Comparison of ENCODE assay signal across 27 cellular contexts in genomic region chr11:75107187-75107586, GRCh38. TPM values are rescaled to one million over a fixed set of nuclear protein-coding genes. Genes with fewer than 3 reads are reported as not detected.
A peak's percentile ranks its signal among the peaks of the same experiment; 100 is the strongest.
DNase-seq lines count a peak whose midpoint lies in the region; ATAC-seq, FAIRE-seq and TF ChIP-seq lines count a peak whose summit lies in the region.
"Had no signal": no experiment of that assay in that cellular context is flagged by ENCODE, and none has a peak within 500 bp of the region (broad histone marks: within the 10 kb centered on the region; RNA-seq: fewer than 3 reads in every experiment).

No MANE protein-coding gene starts in this region.

- H3K36me3 ChIP-seq in bronchial epithelial cell (ENCODE audit: control insufficient read depth, insufficient read depth, low read length) (no peaks in the 10 kb centered on the region), mesodermal cell (ENCODE audit: control insufficient read depth, insufficient read depth, low read length) (no peaks in the 10 kb centered on the region), smooth muscle cell (ENCODE audit: low read depth) (no peaks in the 10 kb centered on the region)
- H3K36me3 ChIP-seq: cardiac muscle cell, upper lobe of right lung had no signal

- no peaks in the 10 kb centered on the region for H4K20me1 ChIP-seq in smooth muscle cell (ENCODE audit: low read depth)

- H3F3A ChIP-seq in smooth muscle cell (ENCODE audit: low read depth), result no peaks in the 10 kb centered on the region

- TF ChIP-seq CTCF in bronchial epithelial cell (IDR thresholded peaks at IDR 0.05; ENCODE audit: insufficient read depth, low read length, severe bottlenecking) (no peak), smooth muscle cell (IDR thresholded peaks at IDR 0.05; ENCODE audit: borderline replicate concordance, insufficient read depth, poor library complexity, severe bottlenecking) (no peak)

- no peak overlapping the region for H3K4me3 ChIP-seq in bronchial epithelial cell (ENCODE audit: low read depth, low read length)
- H3K4me3 ChIP-seq in mesodermal cell (ENCODE audit: extremely low read depth, insufficient read depth, low read length, poor library complexity, severe bottlenecking), result no peak overlapping the region
- H3K4me3 ChIP-seq in smooth muscle cell, result no peak overlapping the region
- H3K4me3 ChIP-seq: cardiac muscle cell, upper lobe of right lung had no signal

- H3K27ac ChIP-seq in mesodermal cell (ENCODE audit: low read depth, low read length, severe bottlenecking) (peak overlapping the region; percentile 55), smooth muscle cell (ENCODE audit: low read depth) (no peak overlapping the region)
- H3K27ac ChIP-seq: cardiac muscle cell, upper lobe of right lung had no signal

- H3K9ac ChIP-seq in smooth muscle cell (ENCODE audit: low read depth), result no peak overlapping the region

- no peak overlapping the region for H3K4me2 ChIP-seq in smooth muscle cell

- H3K9me3 ChIP-seq in mesodermal cell (ENCODE audit: control insufficient read depth, low read length) (no peaks in the 10 kb centered on the region), smooth muscle cell (replicated peaks; ENCODE audit: low read depth) (no peaks in the 10 kb centered on the region)
- H3K9me3 ChIP-seq: upper lobe of right lung had no signal

- H3K79me2 ChIP-seq in smooth muscle cell (ENCODE audit: low read depth), result no peaks in the 10 kb centered on the region

- peak; percentile 74 for DNase-seq in ELR (ENCODE audit: low read depth)
- peak; percentile 18 for DNase-seq in NCI-H226
- peak; percentile 8 for DNase-seq in bronchial epithelial cell (ENCODE audit: low read depth)
- DNase-seq in smooth muscle cell (lab: John Stamatoyannopoulos, UW; ENCODE audit: unreplicated experiment), result no peak
- DNase-seq in activated naive CD4-positive, alpha-beta T cell treated with Interleukin-2 at 50 U/mL for 16 hours, result no peak
- DNase-seq in C1 segment of cervical spinal cord (lab: John Stamatoyannopoulos, UW), result no peak
- DNase-seq: activated CD8-positive, alpha-beta T cell treated with anti-CD3 and anti-CD28 coated beads for 36 hours; activated effector memory CD4-positive, alpha-beta T cell treated with anti-CD3 and anti-CD28 coated beads, Interleukin-2, amount 50 U/mL, for 16 hours; activated T-cell treated with anti-CD3 and anti-CD28 coated beads for 4 hours; CD4-positive, alpha-beta memory T cell; DMS79; KG1; left ventricle myocardium superior; NCI-H1694 treated with DMSO at 0.1 percent for 48 hours; NCI-H2171 treated with DMSO at 0.1 percent for 48 hours; posterior cingulate gyrus; substantia nigra; T1000; upper lobe of right lung had no signal

- H3K4me1 ChIP-seq in mesodermal cell (ENCODE audit: control insufficient read depth, insufficient read depth, low read length, poor library complexity, severe bottlenecking) (peaks cover 11% of the 10 kb centered on the region), smooth muscle cell (ENCODE audit: low read depth) (no peaks in the 10 kb centered on the region)
- H3K4me1 ChIP-seq: upper lobe of right lung had no signal

- 42 to 54% methylated on average over 2 to 4 of the region's 4 CpGs for WGBS in mesodermal cell (ENCODE audit: insufficient coverage in 2 of 2), 2 experiments
- WGBS in smooth muscle cell (ENCODE audit: low lambda C conversion rate), result 26% methylated on average over 4 of the region's 4 CpGs

- H3K27me3 ChIP-seq in bronchial epithelial cell (ENCODE audit: control insufficient read depth, insufficient read depth, low read length) (no peaks in the 10 kb centered on the region), smooth muscle cell (ENCODE audit: low read depth) (no peaks in the 10 kb centered on the region)
- H3K27me3 ChIP-seq: cardiac muscle cell, upper lobe of right lung had no signal

- no peak for FAIRE-seq in bronchial epithelial cell (lab: Jason Lieb, UNC)
- FAIRE-seq: H1 had no signal

- no peak for ATAC-seq in GM18861 (IDR thresholded peaks at IDR 0.05; ENCODE audit: unreplicated experiment)
- ATAC-seq: activated CD8-positive, alpha-beta T cell treated with anti-CD3 and anti-CD28 coated beads for 36 hours; left ventricle myocardium superior; upper lobe of right lung had no signal

- no peak overlapping the region for H2AFZ ChIP-seq in smooth muscle cell (ENCODE audit: low read depth)

RNA-seq across cellular contexts. Expression of gene OR2AT4, which starts 10.5 kb away (rescaled TPM):
- under 0.01 TPM in 1 of 2 replicates, not detected in the other for total RNA-seq in bronchial epithelial cell
- polyA plus RNA-seq in mesodermal cell (2013, experiment 1 of 2), result not detected
- not detected for polyA plus RNA-seq in mesodermal cell (2013, experiment 2 of 2)
- not detected in 2 replicates for total RNA-seq in smooth muscle cell
- polyA plus RNA-seq in smooth muscle cell, result not detected in 2 replicates
- total RNA-seq: activated CD8-positive, alpha-beta T cell treated with anti-CD3 and anti-CD28 coated beads for 36 hours; cardiac muscle cell; CD4-positive, alpha-beta memory T cell; dermis microvascular lymphatic vessel endothelial cell; H1; left ventricle myocardium superior; mucosa of gallbladder; upper lobe of right lung had no signal
- polyA plus RNA-seq: adipose tissue; cardiac muscle cell; CD4-positive, alpha-beta memory T cell; H1; neural cell had no signal

RNA-seq across cellular contexts. Expression of gene SLCO2B1, which starts 43.7 kb away (rescaled TPM):
- total RNA-seq in bronchial epithelial cell (not detected in 2 replicates), smooth muscle cell (0.31 TPM in 1 of 2 replicates, not detected in the other)
- polyA plus RNA-seq in mesodermal cell (2013, experiment 1 of 2), result 0.88 TPM
- polyA plus RNA-seq in mesodermal cell (2013, experiment 2 of 2), result 0.10 TPM
- polyA plus RNA-seq in smooth muscle cell, result 0.30 TPM in 1 of 2 replicates, not detected in the other
- total RNA-seq: activated CD8-positive, alpha-beta T cell treated with anti-CD3 and anti-CD28 coated beads for 36 hours; cardiac muscle cell; H1 had no signal
- polyA plus RNA-seq: CD4-positive, alpha-beta memory T cell; neural cell had no signal

Comparison
In these comparisons a context has a peak if more than half of its experiments do, and no peak if none do; other contexts are left out.
1. DNase-seq: peak in ELR (single experiment), NCI-H226 (single experiment) and bronchial epithelial cell (single experiment); none in smooth muscle cell (single experiment), activated naive CD4-positive, alpha-beta T cell treated with Interleukin-2 at 50 U/mL for 16 hours (single experiment) and C1 segment of cervical spinal cord (0 of 14).